In genomic region chr20:9200196-9200595, GRCh38 we compare ENCODE assay signal across 17 cellular contexts.
DNase-seq lines count a peak whose midpoint lies in the region; ATAC-seq and TF ChIP-seq lines count a peak whose summit lies in the region.
"Had no signal": no experiment of that assay in that cellular context is flagged by ENCODE, and none has a peak within 500 bp of the region (broad histone marks: within the 10 kb centered on the region; RNA-seq: fewer than 3 reads in every experiment).

No MANE protein-coding gene starts in this region.

- TF ChIP-seq RAD21 in SK-N-SH (IDR thresholded peaks at IDR 0.05; ENCODE audit: low read length): no peak

- H3K27me3 ChIP-seq in SK-N-SH (ENCODE audit: insufficient read depth) (no peaks in the 10 kb centered on the region), Peyer's patch (no peaks in the 10 kb centered on the region)
- H3K27me3 ChIP-seq: foreskin keratinocyte had no signal

- H3K9me3 ChIP-seq in SK-N-SH (no peaks in the 10 kb centered on the region), Peyer's patch (no peaks in the 10 kb centered on the region)
- H3K9me3 ChIP-seq: thoracic aorta had no signal

- no peak for TF ChIP-seq EP300 in SK-N-SH (IDR thresholded peaks at IDR 0.05; ENCODE audit: borderline replicate concordance in 1 of 2, low read depth in 1 of 2, low read length in 1 of 2)

- H3K36me3 ChIP-seq in SK-N-SH (replicated peaks in 1 of 2; ENCODE audit: control insufficient read depth in 1 of 2, insufficient read depth in 2 of 2, low read length in 1 of 2): no peaks in the 10 kb centered on the region
- no peaks in the 10 kb centered on the region for H3K36me3 ChIP-seq in Peyer's patch
- H3K36me3 ChIP-seq: thoracic aorta had no signal

- H2AFZ ChIP-seq in SK-N-SH (ENCODE audit: low read depth): no peak overlapping the region

- TF ChIP-seq CTCF in SK-N-SH (IDR thresholded peaks at IDR 0.05) (no peak), Peyer's patch (IDR thresholded peaks at IDR 0.05) (no peak)

- H4K20me1 ChIP-seq in SK-N-SH (ENCODE audit: insufficient read depth): no peaks in the 10 kb centered on the region

- peak overlapping the region; percentile 30 to 42; a peak in 3 of 4 replicates for H3K27ac ChIP-seq in SK-N-SH (ENCODE audit: low read depth in 2 of 2, low read length in 1 of 2)
- no peak overlapping the region for H3K27ac ChIP-seq in Peyer's patch
- H3K27ac ChIP-seq: foreskin keratinocyte, thoracic aorta had no signal

- intact Hi-C loops in left ventricle myocardium superior (cut with micrococcal nuclease) (no loop called here), cardiac septum (cut with DNase I) (no loop called here)

- CTCF ChIA-PET in SK-N-SH (lab: Yijun Ruan, JAX): interaction anchor here (1.6 kb wide), 1 partner anchor 8 kb away, joined by 3 read pairs; no protein-coding TSS in a partner anchor

- TF ChIP-seq POLR2A in Peyer's patch (IDR thresholded peaks at IDR 0.05): no peak

- H3K9me2 ChIP-seq in SK-N-SH: no peaks in the 10 kb centered on the region

- H3K9ac ChIP-seq in SK-N-SH: no peak overlapping the region

- POLR2A ChIA-PET in SK-N-SH (lab: Yijun Ruan, JAX): no interaction called here

- H3K4me1 ChIP-seq in SK-N-SH (ENCODE audit: control insufficient read depth in 1 of 2, insufficient read depth in 2 of 2, low read depth in 1 of 2, low read length in 1 of 2): peaks cover 2 to 11% of the 10 kb centered on the region in 2 experiments; a peak in 3 of 4 replicates
- H3K4me1 ChIP-seq in Peyer's patch: no peaks in the 10 kb centered on the region
- H3K4me1 ChIP-seq: foreskin keratinocyte had no signal

- 0 out of 2 replicates have a peak, but pooled peaks cover 3% of the 10 kb centered on the region for H3K79me2 ChIP-seq in SK-N-SH (ENCODE audit: insufficient read depth)

- H3K4me3 ChIP-seq in SK-N-SH (ENCODE audit: low read depth in 2 of 2, low read length in 1 of 2) (no peak overlapping the region), Peyer's patch (no peak overlapping the region)
- H3K4me3 ChIP-seq: thoracic aorta had no signal

- WGBS in SK-N-SH (ENCODE audit: low lambda C conversion rate): 81% methylated on average over 5 of the region's 5 CpGs

- peaks cover 11% of the 10 kb centered on the region for H3F3A ChIP-seq in SK-N-SH (replicated peaks; ENCODE audit: insufficient read depth)

- DNase-seq in left ventricle myocardium superior (no peak), cardiac septum (ENCODE audit: low spot score) (no peak), SK-N-SH (no peak), fibroblast of peridontal ligament (ENCODE audit: extremely low read depth) (peak; percentile 50), kidney tubule cell (ENCODE audit: low spot score) (no peak), Peyer's patch (no peak), NCI-H1105 (lab: John Stamatoyannopoulos, UW) (no peak), NCI-H1417 treated with DMSO at 0.1 percent for 48 hours (lab: John Stamatoyannopoulos, UW) (no peak)
- DNase-seq: activated CD4-positive, alpha-beta T cell treated with anti-CD3 and anti-CD28 coated beads, Interleukin-2, amount 50 U/mL, for 1 hour; CD8-positive, alpha-beta memory T cell; hypothalamus; kidney; midbrain; NCI-H146; RPMI8226 had no signal

- H3K4me2 ChIP-seq in SK-N-SH: peak overlapping the region; percentile 15; the same call in 1 of the 2 replicates

- peak; percentile 38 for ATAC-seq in left ventricle myocardium superior

TF ChIP-seq in SK-N-SH, 30 proteins besides CTCF, POLR2A, EP300 and RAD21:
- no peak for TF ChIP-seq RFX5 (IDR thresholded peaks at IDR 0.05; ENCODE audit: low read length)
- TF ChIP-seq TCF12 (IDR thresholded peaks at IDR 0.05): no peak

Comparison
In these comparisons a context has a peak if more than half of its experiments do, and no peak if none do; other contexts are left out.
1. H3K27ac ChIP-seq: peak in SK-N-SH (2 of 2); none in Peyer's patch (0 of 4).